ENCODE assay signal across 1 cellular context in genomic region chr6:29726795-29727194, GRCh38.
TF ChIP-seq lines count a peak whose summit lies in the region.

No MANE protein-coding gene starts in this region.

TF ChIP-seq in GM12878, 131 proteins besides CTCF, POLR2A, EP300 and RAD21:
- TF ChIP-seq BACH1 (IDR thresholded peaks at IDR 0.05; ENCODE audit: borderline replicate concordance), result 0 out of 2 replicates have a peak, but pooled peaks have one; percentile 36
- no peak for TF ChIP-seq EED (IDR thresholded peaks at IDR 0.05; ENCODE audit: low read depth)
